ENCODE assay signal across 1 cellular context in genomic region chr5:88952344-88952743, GRCh38.
TF ChIP-seq lines count a peak whose summit lies in the region.

No MANE protein-coding gene starts in this region.

TF ChIP-seq in HEK293, 187 proteins besides CTCF, POLR2A, EP300 and RAD21 (continued from another document and continues in another):
- TF ChIP-seq PRDM6 (tag by site-specific recombination; IDR thresholded peaks at IDR 0.05) (no peak; the same call in 1 of the 2 replicates), WT1 (tag by site-specific recombination; IDR thresholded peaks at IDR 0.05) (no peak), ATF2 (tag by site-specific recombination; IDR thresholded peaks at IDR 0.05; ENCODE audit: low read depth) (no peak), ZFP37 (tag by site-specific recombination; IDR thresholded peaks at IDR 0.05) (no peak), ZNF670 (tag by site-specific recombination; IDR thresholded peaks at IDR 0.05; ENCODE audit: low read depth) (no peak), ZNF580 (tag by site-specific recombination; IDR thresholded peaks at IDR 0.05) (no peak), BCL6B (tag by site-specific recombination; IDR thresholded peaks at IDR 0.05) (no peak), ZBTB8A (tag by site-specific recombination; IDR thresholded peaks at IDR 0.05) (no peak), ZBTB6 (tag by site-specific recombination; IDR thresholded peaks at IDR 0.05) (no peak), KLF16 (tag by site-specific recombination; IDR thresholded peaks at IDR 0.05) (no peak), ZBTB7A (tag by site-specific recombination; IDR thresholded peaks at IDR 0.05; ENCODE audit: low read depth) (no peak), ZNF704 (tag by site-specific recombination; IDR thresholded peaks at IDR 0.05) (no peak), ZIC2 (tag by site-specific recombination; IDR thresholded peaks at IDR 0.05) (no peak), ZNF555 (tag by site-specific recombination; conservative IDR thresholded peaks at IDR 0.05) (no peak), ZNF664 (tag by site-specific recombination; IDR thresholded peaks at IDR 0.05) (0 out of 2 replicates have a peak, but pooled peaks have one; percentile 8), MZF1 (tag by site-specific recombination; IDR thresholded peaks at IDR 0.05; ENCODE audit: borderline replicate concordance) (no peak), ZNF366 (tag by site-specific recombination; conservative IDR thresholded peaks at IDR 0.05) (peak; percentile 72), MYNN (tag by site-specific recombination; IDR thresholded peaks at IDR 0.05; ENCODE audit: borderline replicate concordance) (no peak), ZNF518A (tag by site-specific recombination; conservative IDR thresholded peaks at IDR 0.05; ENCODE audit: low read depth) (no peak), ZSCAN18 (tag by site-specific recombination; IDR thresholded peaks at IDR 0.05) (no peak), EGR2 (tag by site-specific recombination; IDR thresholded peaks at IDR 0.05; ENCODE audit: low read depth) (no peak), ZNF639 (tag by site-specific recombination; IDR thresholded peaks at IDR 0.05) (no peak), ZBTB49 (tag by site-specific recombination; IDR thresholded peaks at IDR 0.05; ENCODE audit: low read depth) (no peak), ZNF112 (tag by site-specific recombination; IDR thresholded peaks at IDR 0.05) (peak; percentile 36; the same call in 1 of the 2 replicates), ZNF10 (tag by site-specific recombination; IDR thresholded peaks at IDR 0.05) (no peak), FEZF1 (tag by site-specific recombination; IDR thresholded peaks at IDR 0.05) (peak; percentile 30; the same call in 1 of the 2 replicates), ZBTB44 (tag by site-specific recombination; IDR thresholded peaks at IDR 0.05) (peak; percentile 96), ZNF692 (tag by site-specific recombination; IDR thresholded peaks at IDR 0.05) (no peak), ZNF292 (tag by site-specific recombination; IDR thresholded peaks at IDR 0.05; ENCODE audit: borderline replicate concordance, low read depth) (no peak), ZNF621 (tag by site-specific recombination; IDR thresholded peaks at IDR 0.05) (no peak), ZNF776 (tag by site-specific recombination; IDR thresholded peaks at IDR 0.05; ENCODE audit: borderline replicate concordance) (no peak), ZNF19 (tag by site-specific recombination; IDR thresholded peaks at IDR 0.05; ENCODE audit: low read depth) (no peak), TRIM28 (IDR thresholded peaks at IDR 0.05; ENCODE audit: borderline replicate concordance, low read length) (no peak), YY1 (tag by site-specific recombination; IDR thresholded peaks at IDR 0.05) (no peak), ZNF23 (tag by site-specific recombination; IDR thresholded peaks at IDR 0.05; ENCODE audit: borderline replicate concordance) (no peak), ZNF223 (tag by site-specific recombination; IDR thresholded peaks at IDR 0.05) (no peak), ZNF514 (tag by site-specific recombination; IDR thresholded peaks at IDR 0.05) (no peak)
